ENCODE assay signal across 8 cellular contexts in genomic region chr9:132670359-132670815, GRCh38. TPM values are rescaled to one million over a fixed set of nuclear protein-coding genes. Genes with fewer than 3 reads are reported as not detected.
DNase-seq lines count a peak whose midpoint lies in the region; ATAC-seq and TF ChIP-seq lines count a peak whose summit lies in the region.

A gene with protein sequence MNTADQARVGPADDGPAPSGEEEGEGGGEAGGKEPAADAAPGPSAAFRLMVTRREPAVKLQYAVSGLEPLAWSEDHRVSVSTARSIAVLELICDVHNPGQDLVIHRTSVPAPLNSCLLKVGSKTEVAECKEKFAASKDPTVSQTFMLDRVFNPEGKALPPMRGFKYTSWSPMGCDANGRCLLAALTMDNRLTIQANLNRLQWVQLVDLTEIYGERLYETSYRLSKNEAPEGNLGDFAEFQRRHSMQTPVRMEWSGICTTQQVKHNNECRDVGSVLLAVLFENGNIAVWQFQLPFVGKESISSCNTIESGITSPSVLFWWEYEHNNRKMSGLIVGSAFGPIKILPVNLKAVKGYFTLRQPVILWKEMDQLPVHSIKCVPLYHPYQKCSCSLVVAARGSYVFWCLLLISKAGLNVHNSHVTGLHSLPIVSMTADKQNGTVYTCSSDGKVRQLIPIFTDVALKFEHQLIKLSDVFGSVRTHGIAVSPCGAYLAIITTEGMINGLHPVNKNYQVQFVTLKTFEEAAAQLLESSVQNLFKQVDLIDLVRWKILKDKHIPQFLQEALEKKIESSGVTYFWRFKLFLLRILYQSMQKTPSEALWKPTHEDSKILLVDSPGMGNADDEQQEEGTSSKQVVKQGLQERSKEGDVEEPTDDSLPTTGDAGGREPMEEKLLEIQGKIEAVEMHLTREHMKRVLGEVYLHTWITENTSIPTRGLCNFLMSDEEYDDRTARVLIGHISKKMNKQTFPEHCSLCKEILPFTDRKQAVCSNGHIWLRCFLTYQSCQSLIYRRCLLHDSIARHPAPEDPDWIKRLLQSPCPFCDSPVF (plus strand): TSS chr9:132670464. CDS start chr9:132670599, 135 bp downstream.

- peaks cover 2% of the 10 kb centered on the region for H3K36me3 ChIP-seq in SJCRH30
- no peaks in the 10 kb centered on the region for H3K36me3 ChIP-seq in thymus (ENCODE audit: control insufficient read depth, insufficient read depth)

- peak within 1 kb of the TSS; percentile 87 for H3K4me3 Mint-ChIP-seq in activated naive CD4-positive, alpha-beta T cell treated with anti-CD3 and anti-CD28 coated beads, Interleukin-2, amount 10 ng/mL, durations not matched to agents 7 days and 5 days
- peak within 1 kb of the TSS; percentile 94 for H3K4me3 Mint-ChIP-seq in osteocyte (ENCODE audit: unreplicated experiment)

- H3K27me3 ChIP-seq in SJCRH30 = no peaks in the 10 kb centered on the region
- no peaks in the 10 kb centered on the region for H3K27me3 ChIP-seq in thymus (ENCODE audit: control insufficient read depth, insufficient read depth)

- no peak for TF ChIP-seq CTCF in osteocyte (IDR thresholded peaks at IDR 0.05)

- peaks cover 54% of the 10 kb centered on the region for H3K4me1 Mint-ChIP-seq in activated naive CD4-positive, alpha-beta T cell treated with anti-CD3 and anti-CD28 coated beads, Interleukin-2, amount 10 ng/mL, durations not matched to agents 7 days and 5 days
- H3K4me1 Mint-ChIP-seq in osteocyte (ENCODE audit: unreplicated experiment) = peaks cover 42% of the 10 kb centered on the region

- no peaks in the 10 kb centered on the region for H3K9me3 Mint-ChIP-seq in activated naive CD4-positive, alpha-beta T cell treated with anti-CD3 and anti-CD28 coated beads, Interleukin-2, amount 10 ng/mL, durations not matched to agents 7 days and 5 days
- H3K9me3 Mint-ChIP-seq in osteocyte (ENCODE audit: unreplicated experiment) = no peaks in the 10 kb centered on the region

- DNase-seq in D341Med (ENCODE audit: low spot score) (peak; percentile 92), HuH-7 (ENCODE audit: low spot score) (peak; percentile 78), SJCRH30 (peak; percentile 86 to 90), glomerular visceral epithelial cell (ENCODE audit: extremely low spot score) (peak; percentile 77), osteocyte (ENCODE audit: extremely low spot score, unreplicated experiment) (peak; percentile 94)
- DNase-seq in activated naive CD4-positive, alpha-beta T cell treated with anti-CD3 and anti-CD28 coated beads, Interleukin-2, amount 10 ng/mL, durations not matched to agents 7 days and 5 days = peak; percentile 88

- WGBS in thymus = under 1% methylated on average over 52 of the region's 52 CpGs

- H3K4me1 ChIP-seq in SJCRH30 (peaks cover 7% of the 10 kb centered on the region; the same call in 1 of the 2 replicates), thymus (ENCODE audit: control insufficient read depth, insufficient read depth, low read length) (peaks cover 15% of the 10 kb centered on the region)

- H3K36me3 Mint-ChIP-seq in activated naive CD4-positive, alpha-beta T cell treated with anti-CD3 and anti-CD28 coated beads, Interleukin-2, amount 10 ng/mL, durations not matched to agents 7 days and 5 days = peaks cover 11% of the 10 kb centered on the region
- H3K36me3 Mint-ChIP-seq in osteocyte (ENCODE audit: unreplicated experiment) = no peaks in the 10 kb centered on the region

- H3K27me3 Mint-ChIP-seq in activated naive CD4-positive, alpha-beta T cell treated with anti-CD3 and anti-CD28 coated beads, Interleukin-2, amount 10 ng/mL, durations not matched to agents 7 days and 5 days = peaks cover 4% of the 10 kb centered on the region
- H3K27me3 Mint-ChIP-seq in osteocyte (ENCODE audit: unreplicated experiment) = no peaks in the 10 kb centered on the region

- H3K27ac Mint-ChIP-seq in activated naive CD4-positive, alpha-beta T cell treated with anti-CD3 and anti-CD28 coated beads, Interleukin-2, amount 10 ng/mL, durations not matched to agents 7 days and 5 days = peak within 1 kb of the TSS; percentile 91
- peak within 1 kb of the TSS; percentile 96 for H3K27ac Mint-ChIP-seq in osteocyte (ENCODE audit: unreplicated experiment)

- H3K4me3 ChIP-seq in SJCRH30 (peak within 1 kb of the TSS; percentile 96), thymus (ENCODE audit: low read length) (peak within 1 kb of the TSS; percentile 60)

- ATAC-seq in GM21526 (IDR thresholded peaks at IDR 0.05; ENCODE audit: low FRiP score, unreplicated experiment) = peak; percentile 44

- H3K9me3 ChIP-seq in SJCRH30 (replicated peaks) (no peaks in the 10 kb centered on the region), thymus (ENCODE audit: control insufficient read depth) (no peaks in the 10 kb centered on the region)

- H3K27ac ChIP-seq in SJCRH30 (peak within 1 kb of the TSS; percentile 94), thymus (ENCODE audit: low read depth) (peak within 1 kb of the TSS; percentile 84)

- CTCF ChIA-PET in activated naive CD4-positive, alpha-beta T cell treated with anti-CD3 and anti-CD28 coated beads, Interleukin-2, amount 10 ng/mL, durations not matched to agents 7 days and 5 days (lab: Charles Lee) = interaction anchor here (0.7 to 1.8 kb wide), 5 partner anchors 9 to 231 kb away, joined by 3 to 6 read pairs (median 3); no protein-coding TSS in a partner anchor

RNA-seq across cellular contexts. Expression of the gene that starts here (rescaled TPM):
- total RNA-seq in SJCRH30 (2014; rRNA removed; shearing (Covaris generic)) = 37.5 and 39.0 TPM in 2 replicates
- total RNA-seq in osteocyte = 21.2 and 22.7 TPM in 2 replicates
- 4.7 TPM for polyA plus RNA-seq in thymus

Comparison
In these comparisons a context has a peak if more than half of its experiments do, and no peak if none do; other contexts are left out.
1. Peak in every context shown above with its lines: DNase-seq, ATAC-seq, H3K4me3 ChIP-seq and H3K27ac ChIP-seq.